In genomic region chr22:36389122-36389521, GRCh38 we compare ENCODE assay signal across 8 cellular contexts. TPM values are rescaled to one million over a fixed set of nuclear protein-coding genes. Genes with fewer than 3 reads are reported as not detected.
A peak's percentile ranks its signal among the peaks of the same experiment; 100 is the strongest.
DNase-seq lines count a peak whose midpoint lies in the region; ATAC-seq and TF ChIP-seq lines count a peak whose summit lies in the region.
"Not testable (repeated sequence)": the region's sequence is repeated elsewhere in the genome, so short reads cannot be mapped to it uniquely, and the experiment has no call there.

No MANE protein-coding gene starts in this region.

- not testable (repeated sequence) for H3K9me3 ChIP-seq in CD8-positive, alpha-beta T cell (ENCODE audit: low read length); Karpas-422 (ENCODE audit: low read length); endocrine pancreas (ENCODE audit: control insufficient read depth, low read length); iPS-18a (ENCODE audit: control insufficient read depth, low read depth, low read length); transverse colon

- not testable (repeated sequence) for H3K4me3 ChIP-seq in CD8-positive, alpha-beta T cell (ENCODE audit: low read depth, low read length)
- H3K4me3 ChIP-seq in Karpas-422 (ENCODE audit: low read length) (peak overlapping the region; percentile 63; the same call in 1 of the 2 replicates), endocrine pancreas (ENCODE audit: control insufficient read depth, insufficient read depth, low read length) (peak overlapping the region; percentile 78), iPS-18a (ENCODE audit: low read length) (peak overlapping the region; percentile 66), transverse colon (peak overlapping the region in 2 of 4 donors; percentile 28 to 56)

- not testable (repeated sequence) for H3K27me3 ChIP-seq in CD8-positive, alpha-beta T cell (ENCODE audit: insufficient read depth, low read length); Karpas-422 (ENCODE audit: low read length); endocrine pancreas (ENCODE audit: control insufficient read depth, insufficient read depth, low read length); iPS-18a (ENCODE audit: control insufficient read depth, insufficient read depth, low read length); transverse colon

- H3K36me3 ChIP-seq in CD8-positive, alpha-beta T cell (ENCODE audit: insufficient read depth, low read length); Karpas-422 (ENCODE audit: insufficient read depth, low read length); endocrine pancreas (ENCODE audit: control insufficient read depth, insufficient read depth, low read length); iPS-18a (ENCODE audit: control insufficient read depth, low read depth, low read length); transverse colon: not testable (repeated sequence)

- CTCF ChIA-PET in CD8-positive, alpha-beta T cell (lab: Charles Lee), result interaction anchor here (1.0 kb wide), 1 partner anchor 88 kb away, joined by 3 read pairs; no protein-coding TSS in a partner anchor

- not testable (repeated sequence) for H2AFZ ChIP-seq in Karpas-422 (ENCODE audit: low read length)

- peaks cover 14% of the 10 kb centered on the region for H4K20me1 ChIP-seq in Karpas-422 (ENCODE audit: insufficient read depth, low read depth, low read length)

- peaks cover 31% of the 10 kb centered on the region for H3K79me2 ChIP-seq in Karpas-422 (ENCODE audit: low read length)

- not testable (repeated sequence) for H3K9me2 ChIP-seq in Karpas-422 (replicated peaks; ENCODE audit: insufficient read depth, low read length)

- H3K27ac ChIP-seq in CD8-positive, alpha-beta T cell (ENCODE audit: low read depth, low read length); Karpas-422 (ENCODE audit: low read length); iPS-18a (ENCODE audit: low read length): not testable (repeated sequence)
- peak overlapping the region; percentile 93 to 100 (median 97) for H3K27ac ChIP-seq in transverse colon

- H3K9me3 Mint-ChIP-seq in CD8-positive, alpha-beta T cell; T-helper 2 cell treated with Interferon-gamma antibody and Interleukin-4, amounts not matched to agents 5 μg/mL and 100 μg/mL, for 36 hours; activated naive CD8-positive, alpha-beta T cell (ENCODE audit: low read depth); neural crest cell: not testable (repeated sequence)

- ATAC-seq in CD8-positive, alpha-beta T cell, result not testable (repeated sequence)

- not testable (repeated sequence) for TF ChIP-seq EP300 in transverse colon (IDR thresholded peaks at IDR 0.05; ENCODE audit: low read depth)

- peaks cover 23% of the 10 kb centered on the region for H3K36me3 Mint-ChIP-seq in CD8-positive, alpha-beta T cell
- peaks cover 29% of the 10 kb centered on the region for H3K36me3 Mint-ChIP-seq in T-helper 2 cell treated with Interferon-gamma antibody and Interleukin-4, amounts not matched to agents 5 μg/mL and 100 μg/mL, for 36 hours (ENCODE audit: low read depth)
- H3K36me3 Mint-ChIP-seq in activated naive CD8-positive, alpha-beta T cell; neural crest cell (ENCODE audit: low read depth): not testable (repeated sequence)

- not testable (repeated sequence) for TF ChIP-seq POLR2A in transverse colon (IDR thresholded peaks at IDR 0.05)

- POLR2A ChIA-PET in CD8-positive, alpha-beta T cell (lab: Charles Lee), result interaction anchor here (0.9 to 6.5 kb wide), 3 partner anchors 9 to 19 kb away, joined by 3 to 78 read pairs (median 26); no protein-coding TSS in a partner anchor

- in situ Hi-C loops in transverse colon (cut with MboI; ENCODE audit: low pct_ligation_motif_present in 1 of 4, low pct_unique_long_range_greater_than_20kb in 1 of 4, low sequenced_read_pairs in 3 of 4), result loop anchor here in 1 of 4 donors (10.0 kb wide), 1 partner anchor 66 kb away; no protein-coding TSS in a partner anchor

- peak overlapping the region; percentile 86 for H3K4me2 ChIP-seq in Karpas-422 (ENCODE audit: low read depth, low read length, poor library complexity, severe bottlenecking)

- peaks cover 16% of the 10 kb centered on the region for H3K4me1 ChIP-seq in CD8-positive, alpha-beta T cell (ENCODE audit: insufficient read depth, low read length)
- peaks cover 31% of the 10 kb centered on the region for H3K4me1 ChIP-seq in Karpas-422 (ENCODE audit: low read length)
- not testable (repeated sequence) for H3K4me1 ChIP-seq in endocrine pancreas (ENCODE audit: control insufficient read depth, insufficient read depth, low read length)
- peaks cover 25% of the 10 kb centered on the region for H3K4me1 ChIP-seq in iPS-18a (ENCODE audit: control insufficient read depth, low read depth, low read length)
- H3K4me1 ChIP-seq in transverse colon, result peaks cover 4 to 69% (median 38%) of the 10 kb centered on the region in 4 donors

- not testable (repeated sequence) for H3K27me3 Mint-ChIP-seq in CD8-positive, alpha-beta T cell (ENCODE audit: low read depth); T-helper 2 cell treated with Interferon-gamma antibody and Interleukin-4, amounts not matched to agents 5 μg/mL and 100 μg/mL, for 36 hours (ENCODE audit: low read depth); activated naive CD8-positive, alpha-beta T cell; neural crest cell (ENCODE audit: low read depth)

- H3K27ac Mint-ChIP-seq in CD8-positive, alpha-beta T cell; T-helper 2 cell treated with Interferon-gamma antibody and Interleukin-4, amounts not matched to agents 5 μg/mL and 100 μg/mL, for 36 hours; activated naive CD8-positive, alpha-beta T cell; neural crest cell (ENCODE audit: unreplicated experiment): not testable (repeated sequence)

- H3K4me3 Mint-ChIP-seq in CD8-positive, alpha-beta T cell, result peak overlapping the region; percentile 84
- peak overlapping the region; percentile 87 for H3K4me3 Mint-ChIP-seq in T-helper 2 cell treated with Interferon-gamma antibody and Interleukin-4, amounts not matched to agents 5 μg/mL and 100 μg/mL, for 36 hours
- H3K4me3 Mint-ChIP-seq in activated naive CD8-positive, alpha-beta T cell, result peak overlapping the region; percentile 82
- peak overlapping the region; percentile 93 for H3K4me3 Mint-ChIP-seq in neural crest cell

- peak overlapping the region; percentile 66 for H3K9ac ChIP-seq in Karpas-422 (ENCODE audit: low read length)
- not testable (repeated sequence) for H3K9ac ChIP-seq in endocrine pancreas (ENCODE audit: control insufficient read depth, insufficient read depth, low read length); iPS-18a (ENCODE audit: low read length)

- WGBS in transverse colon (ENCODE audit: low coverage in 1 of 2), 2 donors, result 78 to 80% methylated on average over 9 to 14 of the region's 14 CpGs

- peaks cover 32% of the 10 kb centered on the region for H3K4me1 Mint-ChIP-seq in CD8-positive, alpha-beta T cell (ENCODE audit: low read depth)
- peaks cover 26% of the 10 kb centered on the region for H3K4me1 Mint-ChIP-seq in T-helper 2 cell treated with Interferon-gamma antibody and Interleukin-4, amounts not matched to agents 5 μg/mL and 100 μg/mL, for 36 hours (ENCODE audit: low read depth)
- peaks cover 26% of the 10 kb centered on the region for H3K4me1 Mint-ChIP-seq in activated naive CD8-positive, alpha-beta T cell (ENCODE audit: low read depth)
- peaks cover 38% of the 10 kb centered on the region for H3K4me1 Mint-ChIP-seq in neural crest cell

- intact Hi-C loops in CD8-positive, alpha-beta T cell (cut with DNase I, micrococcal nuclease), result loop anchor here in 1 of 2 experiments (2.0 to 10.0 kb wide), 3 partner anchors 16 to 846 kb away; no protein-coding TSS in a partner anchor
- intact Hi-C loops in transverse colon (cut with DNase I; ENCODE audit: low total_unique reads), result loop anchor here (5.0 kb wide), 1 partner anchor 63 kb away; no protein-coding TSS in a partner anchor

- TF ChIP-seq CTCF in CD8-positive, alpha-beta T cell (IDR thresholded peaks at IDR 0.05); neural crest cell (conservative IDR thresholded peaks at IDR 0.05); transverse colon (IDR thresholded peaks at IDR 0.05): not testable (repeated sequence)

- DNase-seq in CD8-positive, alpha-beta T cell; Karpas-422; T-helper 2 cell treated with Interferon-gamma antibody and Interleukin-4, amounts not matched to agents 5 μg/mL and 100 μg/mL, for 36 hours (ENCODE audit: low spot score); neural crest cell (ENCODE audit: low read depth, low spot score); transverse colon: not testable (repeated sequence)

RNA-seq across cellular contexts. Expression of gene MYH9, which starts 1.4 kb away (rescaled TPM):
- 100 to 1,000 TPM; 703 to 757 TPM for total RNA-seq in CD8-positive, alpha-beta T cell
- 57.5 and 95.1 TPM in 2 replicates for total RNA-seq in Karpas-422 (2014; rRNA removed; shearing (Covaris generic); ENCODE audit: low replicate concordance)
- 160 and 171 TPM in 2 replicates for total RNA-seq in neural crest cell
- 100 to 1,000 TPM; 385 to 511 (median 460) TPM for total RNA-seq in transverse colon
